In the genomic region with DNA sequence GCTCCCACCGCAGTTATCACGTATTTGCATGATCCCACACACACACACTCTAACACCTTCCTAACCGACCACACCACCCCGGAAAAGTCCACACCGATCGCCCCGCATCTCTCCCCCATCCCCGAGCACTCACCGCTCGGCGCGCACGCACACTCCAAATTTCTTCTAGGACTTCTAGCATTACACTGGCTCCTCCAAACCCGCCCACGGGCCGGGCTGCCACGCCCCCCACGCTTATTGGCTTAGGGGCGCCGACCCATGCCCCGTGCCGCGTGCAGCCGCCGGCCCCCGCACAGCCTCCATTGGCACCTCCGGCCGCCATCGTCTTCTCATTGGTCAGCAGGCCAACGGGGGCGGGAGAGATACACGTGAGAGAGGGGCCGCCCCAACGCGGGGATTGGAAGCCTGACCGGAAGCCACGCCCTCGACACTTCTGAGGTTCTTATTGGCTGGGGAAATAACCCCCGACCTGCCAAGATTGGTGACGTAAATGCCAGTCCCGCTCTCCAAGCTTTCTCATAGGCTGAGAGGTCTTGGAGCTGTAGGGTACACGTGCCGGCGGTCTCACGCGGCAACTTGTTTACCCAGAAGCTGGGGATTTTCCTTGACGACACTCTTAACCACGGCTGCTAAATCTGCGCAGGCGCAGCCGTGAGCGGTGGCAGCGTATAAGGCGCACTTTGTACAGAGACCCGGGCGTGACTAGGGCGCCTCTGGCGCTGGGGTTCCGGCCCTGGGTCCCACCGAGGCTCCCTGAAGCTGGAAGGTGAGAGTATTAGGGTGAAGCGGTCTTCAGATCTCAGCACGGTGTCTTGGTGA, we compare ENCODE assay signal across 1 cellular context.
A peak's percentile ranks its signal among the peaks of the same experiment; 100 is the strongest.
TF ChIP-seq lines count a peak whose summit lies in the region.

No MANE protein-coding gene starts in this region.

TF ChIP-seq in SK-N-SH, 30 proteins besides CTCF, POLR2A, EP300 and RAD21:
- TF ChIP-seq MAX (IDR thresholded peaks at IDR 0.05; ENCODE audit: low read depth) (peak; percentile 98), FOXM1 (IDR thresholded peaks at IDR 0.05; ENCODE audit: low read depth) (no peak), IRF3 (IDR thresholded peaks at IDR 0.05; ENCODE audit: low read depth, low read length) (peak; percentile 83), SIN3A (IDR thresholded peaks at IDR 0.05; ENCODE audit: borderline replicate concordance, low read depth, low read length) (peak; percentile 44; the same call in 1 of the 2 replicates), REST (IDR thresholded peaks at IDR 0.05; ENCODE audit: low read depth, low read length) (no peak), JUND (IDR thresholded peaks at IDR 0.05) (no peak), NRF1 (IDR thresholded peaks at IDR 0.05; ENCODE audit: low read depth, low read length) (peak; percentile 86), PBX3 (IDR thresholded peaks at IDR 0.05) (peak; percentile 98), TAF1 (IDR thresholded peaks at IDR 0.05; ENCODE audit: borderline replicate concordance, low read depth, low read length) (peak; percentile 56; the same call in 1 of the 2 replicates), FOXJ3 (CRISPR knock-in tag; IDR thresholded peaks at IDR 0.05) (peak; percentile 58), NFIC (IDR thresholded peaks at IDR 0.05; ENCODE audit: borderline replicate concordance) (peak; percentile 43; the same call in 1 of the 2 replicates), EZH2phosphoT487 (IDR thresholded peaks at IDR 0.05; ENCODE audit: borderline replicate concordance, low read depth) (no peak), ZBTB33 (IDR thresholded peaks at IDR 0.05; ENCODE audit: borderline replicate concordance, low read depth) (no peak), CHD2 (IDR thresholded peaks at IDR 0.05; ENCODE audit: low read length, partially characterized antibody) (peak; percentile 81), TEAD4 (IDR thresholded peaks at IDR 0.05; ENCODE audit: borderline replicate concordance, insufficient read depth) (no peak), GABPA (IDR thresholded peaks at IDR 0.05; ENCODE audit: low read depth) (peak; percentile 75), TCF12 (IDR thresholded peaks at IDR 0.05) (no peak), SMC3 (IDR thresholded peaks at IDR 0.05; ENCODE audit: low read depth, low read length) (no peak), USF2 (IDR thresholded peaks at IDR 0.05; ENCODE audit: borderline replicate concordance, low read depth, low read length) (peak; percentile 5; the same call in 1 of the 2 replicates), ELF1 (IDR thresholded peaks at IDR 0.05) (peak; percentile 37; the same call in 1 of the 2 replicates), POLR2AphosphoS5 (IDR thresholded peaks at IDR 0.05; ENCODE audit: low read depth, low read length) (peak; percentile 74), RFX5 (IDR thresholded peaks at IDR 0.05; ENCODE audit: low read length) (peak; percentile 90), RXRA (IDR thresholded peaks at IDR 0.05; ENCODE audit: borderline replicate concordance, low read depth) (no peak), YY1 (IDR thresholded peaks at IDR 0.05; ENCODE audit: low read depth) (peak; percentile 36), GATA2 (CRISPR knock-in tag; IDR thresholded peaks at IDR 0.05) (no peak), MEF2A (IDR thresholded peaks at IDR 0.05; ENCODE audit: borderline replicate concordance, low read depth) (no peak), RCOR1 (IDR thresholded peaks at IDR 0.05; ENCODE audit: low read length) (no peak), USF1 (IDR thresholded peaks at IDR 0.05; ENCODE audit: borderline replicate concordance, low read depth) (peak; percentile 46; the same call in 1 of the 2 replicates), FOSL2 (IDR thresholded peaks at IDR 0.05; ENCODE audit: borderline replicate concordance, low read depth) (no peak), MXI1 (IDR thresholded peaks at IDR 0.05; ENCODE audit: low read depth, low read length) (peak; percentile 91)
